In the genomic region with DNA sequence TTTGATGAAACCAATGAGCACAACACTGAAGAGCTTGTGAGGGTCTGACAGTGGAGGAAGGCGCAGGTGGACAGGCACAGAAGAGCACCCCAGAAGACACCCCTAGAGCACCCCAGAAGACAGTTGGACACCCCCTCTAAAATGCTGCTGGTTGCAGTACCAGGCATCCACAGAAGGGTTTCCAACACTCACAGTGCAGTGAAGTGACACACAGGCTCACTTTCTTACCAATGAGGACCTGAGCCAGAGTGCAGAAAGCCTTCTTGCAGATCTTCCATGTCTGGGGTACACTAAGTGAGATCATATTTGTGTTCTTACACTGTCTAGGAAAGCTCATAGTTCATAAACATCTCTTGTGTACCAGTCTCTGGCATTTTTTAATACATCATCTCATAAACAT, we compare ENCODE assay signal across 1 cellular context.
TF ChIP-seq lines count a peak whose summit lies in the region.

No MANE protein-coding gene starts in this region.

TF ChIP-seq in HCT116, 20 proteins besides CTCF, POLR2A, EP300 and RAD21:
- no peak for TF ChIP-seq CBX3 (IDR thresholded peaks at IDR 0.05; ENCODE audit: low read depth)
- TF ChIP-seq ZNF274 (IDR thresholded peaks at IDR 0.05; ENCODE audit: low read depth, low read length): no peak
- TF ChIP-seq, protein P1, sequence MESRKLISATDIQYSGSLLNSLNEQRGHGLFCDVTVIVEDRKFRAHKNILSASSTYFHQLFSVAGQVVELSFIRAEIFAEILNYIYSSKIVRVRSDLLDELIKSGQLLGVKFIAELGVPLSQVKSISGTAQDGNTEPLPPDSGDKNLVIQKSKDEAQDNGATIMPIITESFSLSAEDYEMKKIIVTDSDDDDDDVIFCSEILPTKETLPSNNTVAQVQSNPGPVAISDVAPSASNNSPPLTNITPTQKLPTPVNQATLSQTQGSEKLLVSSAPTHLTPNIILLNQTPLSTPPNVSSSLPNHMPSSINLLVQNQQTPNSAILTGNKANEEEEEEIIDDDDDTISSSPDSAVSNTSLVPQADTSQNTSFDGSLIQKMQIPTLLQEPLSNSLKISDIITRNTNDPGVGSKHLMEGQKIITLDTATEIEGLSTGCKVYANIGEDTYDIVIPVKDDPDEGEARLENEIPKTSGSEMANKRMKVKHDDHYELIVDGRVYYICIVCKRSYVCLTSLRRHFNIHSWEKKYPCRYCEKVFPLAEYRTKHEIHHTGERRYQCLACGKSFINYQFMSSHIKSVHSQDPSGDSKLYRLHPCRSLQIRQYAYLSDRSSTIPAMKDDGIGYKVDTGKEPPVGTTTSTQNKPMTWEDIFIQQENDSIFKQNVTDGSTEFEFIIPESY (IDR thresholded peaks at IDR 0.05; ENCODE audit: extremely low read depth, insufficient replicate concordance, low read length): no peak
- TF ChIP-seq YY1 (IDR thresholded peaks at IDR 0.05; ENCODE audit: extremely low read depth, insufficient replicate concordance, low read depth, low read length): no peak
- no peak for TF ChIP-seq TCF7L2 (IDR thresholded peaks at IDR 0.05; ENCODE audit: borderline replicate concordance, extremely low read depth, insufficient read depth, insufficient read length)
- no peak for TF ChIP-seq SP1 (IDR thresholded peaks at IDR 0.05; ENCODE audit: low read depth)
- no peak for TF ChIP-seq FOSL1 (IDR thresholded peaks at IDR 0.05; ENCODE audit: low read depth)
- TF ChIP-seq ZFX (IDR thresholded peaks at IDR 0.05): no peak
- TF ChIP-seq, protein P2, sequence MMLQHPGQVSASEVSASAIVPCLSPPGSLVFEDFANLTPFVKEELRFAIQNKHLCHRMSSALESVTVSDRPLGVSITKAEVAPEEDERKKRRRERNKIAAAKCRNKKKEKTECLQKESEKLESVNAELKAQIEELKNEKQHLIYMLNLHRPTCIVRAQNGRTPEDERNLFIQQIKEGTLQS (IDR thresholded peaks at IDR 0.05): no peak
- TF ChIP-seq ELF1 (IDR thresholded peaks at IDR 0.05; ENCODE audit: borderline replicate concordance, low read depth): no peak
- TF ChIP-seq, protein P3, sequence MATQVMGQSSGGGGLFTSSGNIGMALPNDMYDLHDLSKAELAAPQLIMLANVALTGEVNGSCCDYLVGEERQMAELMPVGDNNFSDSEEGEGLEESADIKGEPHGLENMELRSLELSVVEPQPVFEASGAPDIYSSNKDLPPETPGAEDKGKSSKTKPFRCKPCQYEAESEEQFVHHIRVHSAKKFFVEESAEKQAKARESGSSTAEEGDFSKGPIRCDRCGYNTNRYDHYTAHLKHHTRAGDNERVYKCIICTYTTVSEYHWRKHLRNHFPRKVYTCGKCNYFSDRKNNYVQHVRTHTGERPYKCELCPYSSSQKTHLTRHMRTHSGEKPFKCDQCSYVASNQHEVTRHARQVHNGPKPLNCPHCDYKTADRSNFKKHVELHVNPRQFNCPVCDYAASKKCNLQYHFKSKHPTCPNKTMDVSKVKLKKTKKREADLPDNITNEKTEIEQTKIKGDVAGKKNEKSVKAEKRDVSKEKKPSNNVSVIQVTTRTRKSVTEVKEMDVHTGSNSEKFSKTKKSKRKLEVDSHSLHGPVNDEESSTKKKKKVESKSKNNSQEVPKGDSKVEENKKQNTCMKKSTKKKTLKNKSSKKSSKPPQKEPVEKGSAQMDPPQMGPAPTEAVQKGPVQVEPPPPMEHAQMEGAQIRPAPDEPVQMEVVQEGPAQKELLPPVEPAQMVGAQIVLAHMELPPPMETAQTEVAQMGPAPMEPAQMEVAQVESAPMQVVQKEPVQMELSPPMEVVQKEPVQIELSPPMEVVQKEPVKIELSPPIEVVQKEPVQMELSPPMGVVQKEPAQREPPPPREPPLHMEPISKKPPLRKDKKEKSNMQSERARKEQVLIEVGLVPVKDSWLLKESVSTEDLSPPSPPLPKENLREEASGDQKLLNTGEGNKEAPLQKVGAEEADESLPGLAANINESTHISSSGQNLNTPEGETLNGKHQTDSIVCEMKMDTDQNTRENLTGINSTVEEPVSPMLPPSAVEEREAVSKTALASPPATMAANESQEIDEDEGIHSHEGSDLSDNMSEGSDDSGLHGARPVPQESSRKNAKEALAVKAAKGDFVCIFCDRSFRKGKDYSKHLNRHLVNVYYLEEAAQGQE (IDR thresholded peaks at IDR 0.05; ENCODE audit: low read depth): no peak
- TF ChIP-seq, protein P4, sequence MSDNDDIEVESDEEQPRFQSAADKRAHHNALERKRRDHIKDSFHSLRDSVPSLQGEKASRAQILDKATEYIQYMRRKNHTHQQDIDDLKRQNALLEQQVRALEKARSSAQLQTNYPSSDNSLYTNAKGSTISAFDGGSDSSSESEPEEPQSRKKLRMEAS (IDR thresholded peaks at IDR 0.05): no peak
- TF ChIP-seq SRF (IDR thresholded peaks at IDR 0.05; ENCODE audit: low read depth): no peak
- TF ChIP-seq SIN3A (IDR thresholded peaks at IDR 0.05; ENCODE audit: low read depth): no peak
- TF ChIP-seq POLR2AphosphoS5 (IDR thresholded peaks at IDR 0.05; ENCODE audit: low read depth, low read length): no peak
- no peak for TF ChIP-seq JUND (IDR thresholded peaks at IDR 0.05)
- no peak for TF ChIP-seq EZH2 (IDR thresholded peaks at IDR 0.05)
- no peak for TF ChIP-seq EZH2phosphoT487 (IDR thresholded peaks at IDR 0.05; ENCODE audit: borderline replicate concordance)
- TF ChIP-seq CEBPB (IDR thresholded peaks at IDR 0.05; ENCODE audit: low read depth): no peak
- no peak for TF ChIP-seq EGR1 (IDR thresholded peaks at IDR 0.05; ENCODE audit: low read depth)
TF ChIP-seq in HCT116: peak in this region for 0.
